Comparison of ENCODE assay signal across 8 cellular contexts in the genomic region with DNA sequence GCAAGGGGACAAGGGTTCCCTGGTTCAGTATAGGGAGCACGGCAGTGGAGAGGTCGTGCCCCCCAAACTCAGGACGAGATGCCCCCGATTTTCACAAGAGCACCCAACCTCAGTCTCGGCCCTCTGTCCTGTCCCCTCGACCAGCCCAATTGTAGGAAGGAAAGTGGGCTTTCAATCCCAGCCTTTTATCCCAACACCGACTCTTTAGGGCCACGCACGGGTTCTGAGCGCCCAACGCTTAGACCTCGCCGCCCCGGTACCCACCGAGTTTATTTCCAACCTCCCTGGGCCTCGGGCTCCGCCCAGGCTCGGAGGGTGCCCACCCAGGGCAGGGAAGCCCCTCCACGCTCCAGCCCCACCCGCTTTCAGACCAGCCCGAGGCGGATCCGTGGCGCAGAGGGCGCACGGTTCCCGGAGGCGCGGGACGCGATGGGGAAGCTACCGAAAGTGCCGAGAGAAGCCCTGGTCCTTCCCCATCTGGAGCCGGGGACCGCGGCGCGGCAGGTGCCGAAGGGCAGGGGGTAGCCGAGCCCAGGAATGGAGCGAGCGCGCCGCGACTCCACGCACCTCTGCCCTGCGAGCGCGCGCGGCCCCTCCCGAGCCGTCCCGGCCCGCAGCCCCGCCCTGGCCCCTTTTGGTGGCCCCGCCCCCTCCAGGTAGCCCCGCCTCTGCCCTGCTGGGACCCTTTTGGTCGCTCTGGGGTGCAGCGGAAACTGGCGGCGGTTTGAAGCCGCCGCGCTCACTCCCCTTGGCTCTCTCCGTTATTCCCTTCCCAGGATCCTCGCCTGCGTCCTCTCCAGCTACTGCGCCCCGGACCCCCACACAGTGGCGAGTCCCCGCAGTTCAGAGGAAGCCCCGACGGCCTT. TPM values are rescaled to one million over a fixed set of nuclear protein-coding genes. Genes with fewer than 3 reads are reported as not detected.
DNase-seq lines count a peak whose midpoint lies in the region; ATAC-seq, FAIRE-seq and TF ChIP-seq lines count a peak whose summit lies in the region.

No MANE protein-coding gene starts in this region.

- peak overlapping the region; percentile 86; the same call in 1 of the 2 replicates for H4K8ac ChIP-seq in H1 (ENCODE audit: extremely low read depth, insufficient read depth, low read length)

- ATAC-seq in HG02973 (IDR thresholded peaks at IDR 0.05; ENCODE audit: unreplicated experiment), result peak; percentile 39

- H3K4me2 ChIP-seq in H1 (ENCODE audit: insufficient read depth in 1 of 2, low read depth in 2 of 2, low read length in 2 of 2), result peak overlapping the region; percentile 78 to 84

- H3K9me3 Mint-ChIP-seq in Caco-2 (ENCODE audit: unreplicated experiment), result no peaks in the 10 kb centered on the region

- no peaks in the 10 kb centered on the region for H3K9me3 ChIP-seq in Caco-2
- H3K9me3 ChIP-seq in H1 (ENCODE audit: insufficient read depth in 2 of 2, low read depth in 1 of 2, low read length in 1 of 2), result no peaks in the 10 kb centered on the region

- peak overlapping the region; percentile 70 for H3K4me3 Mint-ChIP-seq in Caco-2 (ENCODE audit: unreplicated experiment)

- H3K4me1 Mint-ChIP-seq in Caco-2 (ENCODE audit: low read depth, unreplicated experiment), result no peaks in the 10 kb centered on the region

- peaks cover 28% of the 10 kb centered on the region for H3K27me3 Mint-ChIP-seq in Caco-2 (ENCODE audit: insufficient read depth, unreplicated experiment)

- no peak overlapping the region for H3K23ac ChIP-seq in H1 (ENCODE audit: insufficient read length)

- no peak for TF ChIP-seq RAD21 in H1 (IDR thresholded peaks at IDR 0.05 in 1 of 2, conservative IDR thresholded peaks at IDR 0.05 in 1 of 2; ENCODE audit: low read depth in 2 of 2, low read length in 2 of 2)

- no peak overlapping the region for H2BK5ac ChIP-seq in H1 (ENCODE audit: low read depth, low read length)

- no peak overlapping the region for H3K27ac ChIP-seq in H1 (ENCODE audit: low read depth, low read length)

- POLR2A ChIA-PET in Caco-2 (lab: Charles Lee), result no interaction called here
- POLR2A ChIA-PET in H1 (lab: Charles Lee; ENCODE audit: partially characterized antibody), result interaction anchor here (0.6 to 1.8 kb wide), 6 partner anchors 9 to 680 kb away, joined by 3 to 6 read pairs (median 4); no protein-coding TSS in a partner anchor

- no peaks in the 10 kb centered on the region for H3K79me2 ChIP-seq in H1 (ENCODE audit: control insufficient read depth in 1 of 2, insufficient read depth in 2 of 2, low read length in 2 of 2)

- H2BK120ac ChIP-seq in H1 (replicated peaks; ENCODE audit: low read depth, low read length), result peak overlapping the region; percentile 72

- peak in 1 of 2 experiments; percentile 52 for DNase-seq in Caco-2
- DNase-seq in activated CD4-positive, alpha-beta T cell treated with anti-CD3 and anti-CD28 coated beads, Interleukin-2, amount 50 U/mL, for 1 hour, result peak; percentile 51
- peak in 1 of 2 experiments; percentile 91 for DNase-seq in H1 (ENCODE audit: low read depth in 1 of 2, low spot score in 2 of 2)
- DNase-seq in retina, result peak; percentile 40
- no peak for DNase-seq in GDM1 (lab: John Stamatoyannopoulos, UW)
- no peak for DNase-seq in NCI-H345 (lab: John Stamatoyannopoulos, UW)
- no peak for DNase-seq in glomerular visceral epithelial cell (ENCODE audit: extremely low spot score)

- 0 out of 2 replicates have a peak overlapping the region, but pooled peaks have one; percentile 88 for H2BK15ac ChIP-seq in H1 (ENCODE audit: low read length)

- FAIRE-seq in H1 (lab: Jason Lieb, UNC), result no peak

- peaks cover 19% of the 10 kb centered on the region; the same call in 1 of the 2 replicates for H3K23me2 ChIP-seq in H1 (ENCODE audit: low read depth, low read length)

- 4% methylated on average over 32 of the region's 74 CpGs; no CpG with 5 or more reads in 1 of the 2 experiments for WGBS in H1 (ENCODE audit: extremely low coverage in 1 of 2, insufficient coverage in 1 of 2, insufficient read length in 1 of 2, insufficient replicate concordance in 2 of 2, low coverage in 1 of 2, low lambda C conversion rate in 2 of 2, missing lambda C conversion rate in 1 of 2), 2 experiments

- TF ChIP-seq CTCF in Caco-2 (IDR thresholded peaks at IDR 0.05; ENCODE audit: insufficient read depth in 1 of 2, low read depth in 1 of 2, low read length in 1 of 2, severe bottlenecking in 1 of 2, unreplicated experiment in 1 of 2) (no peak), H1 (IDR thresholded peaks at IDR 0.05; ENCODE audit: control extremely low read depth in 1 of 3, insufficient read depth in 1 of 3, low read depth in 1 of 3, low read length in 3 of 3) (no peak)

- H3K18ac ChIP-seq in H1 (ENCODE audit: extremely low read depth, low read length), result peak overlapping the region; percentile 83

- peak overlapping the region; percentile 74 for H4K91ac ChIP-seq in H1 (replicated peaks; ENCODE audit: insufficient read length, low read length)

- peak overlapping the region; percentile 82; the same call in 1 of the 2 replicates for H2AFZ ChIP-seq in H1 (ENCODE audit: low read length)

- BruUV-seq in Caco-2 (replicated peaks; lab: Mats Ljungman, UMichigan), result no TSS peak

- no peak for TF ChIP-seq POLR2A in H1 (IDR thresholded peaks at IDR 0.05; ENCODE audit: control extremely low read depth in 1 of 2, low read depth in 2 of 2, low read length in 2 of 2)

- H3K4me3 ChIP-seq in Caco-2 (ENCODE audit: low read depth, low read length) (peak overlapping the region; percentile 40), H1 (ENCODE audit: extremely low read depth in 1 of 4, insufficient read depth in 2 of 4, low read depth in 3 of 4, low read length in 4 of 4) (peak overlapping the region; percentile 57 to 83 (median 74))

- intact Hi-C loops in Caco-2 (cut with micrococcal nuclease; ENCODE audit: unreplicated experiment), result no loop called here

- no peaks in the 10 kb centered on the region; the same call in 1 of the 2 replicates for H3K79me1 ChIP-seq in H1 (ENCODE audit: low read depth, low read length)

- no peak overlapping the region for H4K5ac ChIP-seq in H1 (ENCODE audit: insufficient read length, low read depth, low read length)

- H3K4ac ChIP-seq in H1 (replicated peaks; ENCODE audit: insufficient read length, low read depth, low read length), result no peak overlapping the region

- peaks cover 6% of the 10 kb centered on the region for H3K36me3 Mint-ChIP-seq in Caco-2 (ENCODE audit: insufficient read depth, unreplicated experiment)

- H2BK12ac ChIP-seq in H1 (ENCODE audit: low read depth, low read length), result no peak overlapping the region

- CTCF ChIA-PET in Caco-2 (lab: Charles Lee), result interaction anchor here (0.5 to 1.0 kb wide), 3 partner anchors 28 to 1115 kb away, joined by 3 to 4 read pairs (median 3); no protein-coding TSS in a partner anchor
- CTCF ChIA-PET in H1 (lab: Charles Lee; ENCODE audit: partially characterized antibody), result interaction anchor here (0.8 to 4.9 kb wide), 4 partner anchors 14 to 28 kb away, joined by 3 to 18 read pairs (median 9); no protein-coding TSS in a partner anchor

- peaks cover 0 to 6% of the 10 kb centered on the region in 2 experiments for H4K20me1 ChIP-seq in H1 (replicated peaks in 1 of 2; ENCODE audit: control insufficient read depth in 1 of 2, insufficient read depth in 2 of 2, low read length in 2 of 2)

- H3K36me3 ChIP-seq in Caco-2 (ENCODE audit: control insufficient read depth, insufficient read depth, low read length) (no peaks in the 10 kb centered on the region), H1 (ENCODE audit: control insufficient read depth in 2 of 4, insufficient read depth in 4 of 4, low read length in 3 of 4) (no peaks in the 10 kb centered on the region)

- no peak overlapping the region for H3K56ac ChIP-seq in H1 (replicated peaks; ENCODE audit: insufficient read length, low read depth, low read length)

- no peak for TF ChIP-seq EP300 in H1 (IDR thresholded peaks at IDR 0.05; ENCODE audit: borderline replicate concordance in 1 of 2, low read depth in 2 of 2, low read length in 2 of 2)

- no peak overlapping the region for H3K14ac ChIP-seq in H1 (ENCODE audit: insufficient read length)

- H3K4me1 ChIP-seq in Caco-2 (no peaks in the 10 kb centered on the region), H1 (replicated peaks in 1 of 4; ENCODE audit: control insufficient read depth in 3 of 4, insufficient read depth in 4 of 4, low read length in 3 of 4) (peaks cover 0 to 14% (median 10%) of the 10 kb centered on the region in 4 experiments; a peak in 4 of 7 replicates)

- no peak overlapping the region for H3K27ac Mint-ChIP-seq in Caco-2 (ENCODE audit: unreplicated experiment)

- H2BK20ac ChIP-seq in H1 (ENCODE audit: low read length), result no peak overlapping the region

- peak overlapping the region; percentile 15 to 46 (median 32); a peak in 6 of 7 replicates for H3K9ac ChIP-seq in H1 (replicated peaks in 1 of 4; ENCODE audit: extremely low read depth in 1 of 4, low read depth in 3 of 4, low read length in 3 of 4)

- H3K27me3 ChIP-seq in Caco-2 (replicated peaks; ENCODE audit: control insufficient read depth, insufficient read depth, low read length) (peaks cover 1% of the 10 kb centered on the region), H1 (replicated peaks in 1 of 4; ENCODE audit: control insufficient read depth in 3 of 4, extremely low read depth in 1 of 4, insufficient read depth in 3 of 4, low read length in 3 of 4) (peaks cover 7 to 72% (median 58%) of the 10 kb centered on the region in 4 experiments)

- no peak overlapping the region for H2AK5ac ChIP-seq in H1 (ENCODE audit: low read depth, low read length)

RNA-seq across cellular contexts. Expression of gene GRID2IP, which starts 20.4 kb away (rescaled TPM):
- total RNA-seq in Caco-2 (2022), result 0.65 and 0.95 TPM in 2 replicates
- total RNA-seq in H1 (2021; fragmentation: NEBNext Ultra II Directional; extraction: Animal tissue kit (Norgen Biotek cat#: 25700)), result 1.0 and 1.3 TPM in 2 replicates
- polyA plus RNA-seq in H1 (2011; rRNA removed), result 0.80 and 1.5 TPM in 2 replicates
- polyA plus RNA-seq in H1 (2011; cell fraction: cytosol; rRNA removed), result 1.2 TPM
- 4.7 TPM for polyA plus RNA-seq in H1 (2011; cell fraction: nucleus; rRNA removed)
- 0.54 to 1.5 TPM (median 0.94 TPM) in 4 replicates for polyA plus RNA-seq in H1 (2012, experiment 1 of 2)
- 0.38 TPM for polyA plus RNA-seq in H1 (2012, experiment 2 of 2)
- polyA plus RNA-seq in H1 (2013, experiment 1 of 2), result 0.67 TPM
- 0.64 TPM for polyA plus RNA-seq in H1 (2013, experiment 2 of 2)
- 1.0 and 1.7 TPM in 2 replicates for polyA minus RNA-seq in H1 (2011; rRNA and poly(A)+ RNA removed)
- 2.3 TPM for polyA minus RNA-seq in H1 (2011; cell fraction: cytosol; rRNA and poly(A)+ RNA removed)
- polyA minus RNA-seq in H1 (2011; cell fraction: nucleus; rRNA and poly(A)+ RNA removed), result 4.9 TPM

RNA-seq across cellular contexts. Expression of gene ZDHHC4, which starts 46.4 kb away (rescaled TPM):
- 69.9 and 78.9 TPM in 2 replicates for total RNA-seq in Caco-2 (2022)
- 50.2 and 50.8 TPM in 2 replicates for total RNA-seq in H1 (2021; fragmentation: NEBNext Ultra II Directional; extraction: Animal tissue kit (Norgen Biotek cat#: 25700))
- 171 and 174 TPM in 2 replicates for polyA plus RNA-seq in H1 (2011; rRNA removed)
- polyA plus RNA-seq in H1 (2011; cell fraction: cytosol; rRNA removed), result 99.9 TPM
- polyA plus RNA-seq in H1 (2011; cell fraction: nucleus; rRNA removed), result 88.3 TPM
- polyA plus RNA-seq in H1 (2012, experiment 1 of 2), result 49.5 to 61.1 TPM (median 51.8 TPM) in 4 replicates
- 83.8 TPM for polyA plus RNA-seq in H1 (2012, experiment 2 of 2)
- polyA plus RNA-seq in H1 (2013, experiment 1 of 2), result 58.5 TPM
- 61.2 TPM for polyA plus RNA-seq in H1 (2013, experiment 2 of 2)
- 155 TPM in 2 replicates for polyA minus RNA-seq in H1 (2011; rRNA and poly(A)+ RNA removed)
- 28.9 TPM for polyA minus RNA-seq in H1 (2011; cell fraction: cytosol; rRNA and poly(A)+ RNA removed)
- polyA minus RNA-seq in H1 (2011; cell fraction: nucleus; rRNA and poly(A)+ RNA removed), result 50.4 TPM

RNA-seq across cellular contexts. Expression of gene KDELR2, which starts 46.9 kb away (rescaled TPM):
- 263 and 274 TPM in 2 replicates for total RNA-seq in Caco-2 (2022)
- 75.3 and 82.9 TPM in 2 replicates for total RNA-seq in H1 (2021; fragmentation: NEBNext Ultra II Directional; extraction: Animal tissue kit (Norgen Biotek cat#: 25700))
- polyA plus RNA-seq in H1 (2011; rRNA removed), result 54.1 and 66.8 TPM in 2 replicates
- polyA plus RNA-seq in H1 (2011; cell fraction: cytosol; rRNA removed), result 48.6 TPM
- polyA plus RNA-seq in H1 (2011; cell fraction: nucleus; rRNA removed), result 21.9 TPM
- 45.3 to 54.2 TPM (median 47.7 TPM) in 4 replicates for polyA plus RNA-seq in H1 (2012, experiment 1 of 2)
- polyA plus RNA-seq in H1 (2012, experiment 2 of 2), result 35.5 TPM
- polyA plus RNA-seq in H1 (2013, experiment 1 of 2), result 79.4 TPM
- 94.5 TPM for polyA plus RNA-seq in H1 (2013, experiment 2 of 2)
- polyA minus RNA-seq in H1 (2011; rRNA and poly(A)+ RNA removed), result 57.5 and 65.0 TPM in 2 replicates
- polyA minus RNA-seq in H1 (2011; cell fraction: cytosol; rRNA and poly(A)+ RNA removed), result 36.8 TPM
- 25.1 TPM for polyA minus RNA-seq in H1 (2011; cell fraction: nucleus; rRNA and poly(A)+ RNA removed)

RNA-seq across cellular contexts. Expression of gene INTS15, which starts 59.0 kb away (rescaled TPM):
- total RNA-seq in Caco-2 (2022), result 24.7 and 29.6 TPM in 2 replicates
- 25.7 and 26.1 TPM in 2 replicates for total RNA-seq in H1 (2021; fragmentation: NEBNext Ultra II Directional; extraction: Animal tissue kit (Norgen Biotek cat#: 25700))
- polyA plus RNA-seq in H1 (2011; rRNA removed), result 23.0 and 37.3 TPM in 2 replicates
- polyA plus RNA-seq in H1 (2011; cell fraction: cytosol; rRNA removed), result 21.9 TPM
- 30.1 TPM for polyA plus RNA-seq in H1 (2011; cell fraction: nucleus; rRNA removed)
- 18.8 to 22.4 TPM (median 19.7 TPM) in 4 replicates for polyA plus RNA-seq in H1 (2012, experiment 1 of 2)
- 26.1 TPM for polyA plus RNA-seq in H1 (2012, experiment 2 of 2)
- 18.3 TPM for polyA plus RNA-seq in H1 (2013, experiment 1 of 2)
- 18.0 TPM for polyA plus RNA-seq in H1 (2013, experiment 2 of 2)
- polyA minus RNA-seq in H1 (2011; rRNA and poly(A)+ RNA removed), result 12.6 and 15.0 TPM in 2 replicates
- polyA minus RNA-seq in H1 (2011; cell fraction: cytosol; rRNA and poly(A)+ RNA removed), result 18.3 TPM
- 12.6 TPM for polyA minus RNA-seq in H1 (2011; cell fraction: nucleus; rRNA and poly(A)+ RNA removed)

Comparison
In these comparisons a context has a peak if more than half of its experiments do, and no peak if none do; other contexts are left out.
1. DNase-seq: peak in activated CD4-positive, alpha-beta T cell treated with anti-CD3 and anti-CD28 coated beads, Interleukin-2, amount 50 U/mL, for 1 hour (single experiment) and retina (single experiment); none in GDM1 (single experiment), NCI-H345 (single experiment) and glomerular visceral epithelial cell (single experiment).